In the genomic region with DNA sequence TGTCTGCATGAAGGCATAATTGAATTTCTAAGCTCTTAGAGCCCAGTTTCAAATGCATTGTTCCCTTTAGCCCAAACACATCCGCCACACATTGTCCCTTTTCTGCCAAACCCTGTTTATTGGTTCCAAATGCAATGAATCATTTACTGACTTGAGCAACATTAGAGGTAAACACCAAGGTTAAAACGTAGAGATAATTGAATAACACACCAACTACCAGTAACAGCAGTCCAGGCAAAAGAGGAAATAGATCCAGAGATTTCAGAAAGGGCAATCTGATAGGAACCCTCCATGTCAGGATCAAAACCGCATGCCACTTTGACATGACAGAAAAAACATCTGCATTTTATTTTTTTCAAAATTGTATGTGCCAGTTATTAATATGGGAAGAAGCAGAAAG, we compare ENCODE assay signal across 3 cellular contexts.
TF ChIP-seq lines count a peak whose summit lies in the region.

No MANE protein-coding gene starts in this region.

TF ChIP-seq in liver, 16 proteins besides CTCF, POLR2A, EP300 and RAD21 (continued from another document):
- TF ChIP-seq MAX (IDR thresholded peaks at IDR 0.05) = peak; percentile 81
- TF ChIP-seq HNF4G (IDR thresholded peaks at IDR 0.05) = no peak
- peak in 1 of 2 donors; percentile 51 for TF ChIP-seq GABPA (IDR thresholded peaks at IDR 0.05 in 1 of 2, conservative IDR thresholded peaks at IDR 0.05 in 1 of 2)
- peak; percentile 87 for TF ChIP-seq FOXA1 (IDR thresholded peaks at IDR 0.05)
- TF ChIP-seq HNF4A (conservative IDR thresholded peaks at IDR 0.05) = peak in 1 of 2 donors; percentile 73
- peak; percentile 58 for TF ChIP-seq ZBTB33 (IDR thresholded peaks at IDR 0.05)
- no peak for TF ChIP-seq TAF1 (conservative IDR thresholded peaks at IDR 0.05)
- peak; percentile 43 for TF ChIP-seq REST (IDR thresholded peaks at IDR 0.05)
- peak in 1 of 2 donors; percentile 86 for TF ChIP-seq RXRA (IDR thresholded peaks at IDR 0.05)
- TF ChIP-seq YY1 (IDR thresholded peaks at IDR 0.05) = peak; percentile 82

TF ChIP-seq in HepG2, 621 proteins besides CTCF, POLR2A, EP300 and RAD21 (continued from another document):
- TF ChIP-seq ZNF205 (CRISPR knock-in tag; IDR thresholded peaks at IDR 0.05) (no peak), POLR2G (IDR thresholded peaks at IDR 0.05; ENCODE audit: low read depth, low read length) (no peak), ZFP36L2 (CRISPR knock-in tag; IDR thresholded peaks at IDR 0.05) (no peak), FOXK1 (CRISPR knock-in tag; IDR thresholded peaks at IDR 0.05; ENCODE audit: borderline replicate concordance, low read depth) (no peak)

TF ChIP-seq in SK-N-SH treated with all-trans-retinoic acid at 6 μM for 48 hours, 23 proteins besides CTCF, POLR2A, EP300 and RAD21 (continued from another document):
- TF ChIP-seq CSRNP3 (CRISPR knock-in tag; IDR thresholded peaks at IDR 0.05) (no peak), CREB5 (CRISPR knock-in tag; IDR thresholded peaks at IDR 0.05; ENCODE audit: low read depth) (no peak), RARB (CRISPR knock-in tag; IDR thresholded peaks at IDR 0.05) (no peak), ZFP30 (CRISPR knock-in tag; IDR thresholded peaks at IDR 0.05) (no peak), GLIS3 (CRISPR knock-in tag; IDR thresholded peaks at IDR 0.05) (no peak), ZC3H10 (CRISPR knock-in tag; IDR thresholded peaks at IDR 0.05) (no peak), POU6F1 (CRISPR knock-in tag; IDR thresholded peaks at IDR 0.05; ENCODE audit: borderline replicate concordance, low read depth) (no peak), TOX (CRISPR knock-in tag; IDR thresholded peaks at IDR 0.05; ENCODE audit: borderline replicate concordance) (no peak), ISL1 (CRISPR knock-in tag; IDR thresholded peaks at IDR 0.05) (no peak), PATZ1 (CRISPR knock-in tag; IDR thresholded peaks at IDR 0.05; ENCODE audit: borderline replicate concordance) (no peak)
- TF ChIP-seq, protein P1, sequence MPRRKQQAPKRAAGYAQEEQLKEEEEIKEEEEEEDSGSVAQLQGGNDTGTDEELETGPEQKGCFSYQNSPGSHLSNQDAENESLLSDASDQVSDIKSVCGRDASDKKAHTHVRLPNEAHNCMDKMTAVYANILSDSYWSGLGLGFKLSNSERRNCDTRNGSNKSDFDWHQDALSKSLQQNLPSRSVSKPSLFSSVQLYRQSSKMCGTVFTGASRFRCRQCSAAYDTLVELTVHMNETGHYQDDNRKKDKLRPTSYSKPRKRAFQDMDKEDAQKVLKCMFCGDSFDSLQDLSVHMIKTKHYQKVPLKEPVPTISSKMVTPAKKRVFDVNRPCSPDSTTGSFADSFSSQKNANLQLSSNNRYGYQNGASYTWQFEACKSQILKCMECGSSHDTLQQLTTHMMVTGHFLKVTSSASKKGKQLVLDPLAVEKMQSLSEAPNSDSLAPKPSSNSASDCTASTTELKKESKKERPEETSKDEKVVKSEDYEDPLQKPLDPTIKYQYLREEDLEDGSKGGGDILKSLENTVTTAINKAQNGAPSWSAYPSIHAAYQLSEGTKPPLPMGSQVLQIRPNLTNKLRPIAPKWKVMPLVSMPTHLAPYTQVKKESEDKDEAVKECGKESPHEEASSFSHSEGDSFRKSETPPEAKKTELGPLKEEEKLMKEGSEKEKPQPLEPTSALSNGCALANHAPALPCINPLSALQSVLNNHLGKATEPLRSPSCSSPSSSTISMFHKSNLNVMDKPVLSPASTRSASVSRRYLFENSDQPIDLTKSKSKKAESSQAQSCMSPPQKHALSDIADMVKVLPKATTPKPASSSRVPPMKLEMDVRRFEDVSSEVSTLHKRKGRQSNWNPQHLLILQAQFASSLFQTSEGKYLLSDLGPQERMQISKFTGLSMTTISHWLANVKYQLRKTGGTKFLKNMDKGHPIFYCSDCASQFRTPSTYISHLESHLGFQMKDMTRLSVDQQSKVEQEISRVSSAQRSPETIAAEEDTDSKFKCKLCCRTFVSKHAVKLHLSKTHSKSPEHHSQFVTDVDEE (CRISPR knock-in tag; IDR thresholded peaks at IDR 0.05) = 0 out of 2 replicates have a peak, but pooled peaks have one; percentile 58
TF ChIP-seq in SK-N-SH treated with all-trans-retinoic acid at 6 μM for 48 hours: peak in this region for 2.
